33 cellular contexts compared by ENCODE assay signal in genomic region chr12:101243074-101243473, GRCh38. TPM values are rescaled to one million over a fixed set of nuclear protein-coding genes. Genes with fewer than 3 reads are reported as not detected.
"Had no signal": no experiment of that assay in that cellular context is flagged by ENCODE, and none has a peak within 500 bp of the region (broad histone marks: within the 10 kb centered on the region; RNA-seq: fewer than 3 reads in every experiment).

No MANE protein-coding gene starts in this region.

- DNase-seq: activated B cell treated with CpG ODN at 0.5 μM for 24 hours; activated CD4-positive, alpha-beta T cell treated with anti-CD3 and anti-CD28 coated beads for 36 hours; activated CD4-positive, alpha-beta T cell treated with anti-CD3 and anti-CD28 coated beads, Interleukin-2, amount 50 U/mL, for 4 hours; activated CD8-positive, alpha-beta memory T cell treated with anti-CD3 and anti-CD28 coated beads, Interleukin-2, amount 50 U/mL, for 48 hours; activated naive CD4-positive, alpha-beta T cell treated with Interleukin-2 at 50 U/mL for 16 hours; activated naive CD8-positive, alpha-beta T cell treated with anti-CD3 and anti-CD28 coated beads for 36 hours; activated T-cell treated with anti-CD3 and anti-CD28 coated beads, Interleukin-2, amount 50 U/mL, for 48 hours; caudate nucleus; effector memory CD8-positive, alpha-beta T cell; esophagus squamous epithelium; glutamatergic neuron; immature natural killer cell; left lung; naive thymus-derived CD8-positive, alpha-beta T cell; posterior cingulate gyrus; stimulated activated CD4-positive, alpha-beta T cell treated with anti-CD3 and anti-CD28 coated beads, Interleukin-15, amount 100 ng/mL, for 24 hours; stimulated activated CD4-positive, alpha-beta T cell treated with anti-CD3 and anti-CD28 coated beads, Interleukin-2, amount 100 ng/mL, for 48 hours; stimulated activated CD8-positive, alpha-beta memory T cell treated with anti-CD3 and anti-CD28 coated beads, Interleukin-4, amount 100 ng/mL, for 48 hours; stimulated activated naive B cell treated with anti-CD40 and anti-IgM and Interleukin-4, amounts not matched to agents 10 μg/mL and 1 μg/mL and 100 μg/mL, for 72 hours; T-helper 9 cell; transverse colon had no signal

- H3K4me3 ChIP-seq: esophagus squamous epithelium, hepatocyte, left lung, neural progenitor cell, smooth muscle cell, transverse colon had no signal

- H3K27me3 ChIP-seq: esophagus squamous epithelium, hepatocyte, left lung, neural progenitor cell, transverse colon had no signal

- H3K4me1 ChIP-seq: esophagus squamous epithelium, left lung, neural progenitor cell, transverse colon had no signal

- H3K27ac ChIP-seq: esophagus squamous epithelium, hepatocyte, left lung, neural progenitor cell, transverse colon had no signal

- H3K36me3 ChIP-seq: esophagus squamous epithelium, left lung, neural progenitor cell, transverse colon had no signal

- H3K9me3 ChIP-seq: transverse colon had no signal

RNA-seq across cellular contexts. Expression of gene SLC5A8, which starts 33.0 kb away (rescaled TPM):
- total RNA-seq: activated B cell treated with CpG ODN at 0.5 μM for 24 hours; activated CD4-positive, alpha-beta T cell treated with anti-CD3 and anti-CD28 coated beads for 36 hours; activated CD8-positive, alpha-beta memory T cell treated with anti-CD3 and anti-CD28 coated beads for 36 hours; activated naive CD8-positive, alpha-beta T cell treated with anti-CD3 and anti-CD28 coated beads for 36 hours; endothelial cell of umbilical vein; fibroblast of villous mesenchyme; hepatocyte; kidney epithelial cell; lung microvascular endothelial cell; mesothelial cell of epicardium; naive thymus-derived CD8-positive, alpha-beta T cell; renal cortical epithelial cell; sciatic nerve; smooth muscle cell; T-helper 1 cell treated with Interleukin-12 subunit alpha and Interleukin-12 subunit beta and Interleukin-4 antibody, amounts not matched to agents 30 ng/mL and 1 ng/mL, for 36 hours had no signal
- polyA plus RNA-seq: endothelial cell of umbilical vein; hepatocyte; immature natural killer cell; naive thymus-derived CD8-positive, alpha-beta T cell; smooth muscle cell had no signal
